10 cellular contexts compared by ENCODE assay signal in the genomic region with DNA sequence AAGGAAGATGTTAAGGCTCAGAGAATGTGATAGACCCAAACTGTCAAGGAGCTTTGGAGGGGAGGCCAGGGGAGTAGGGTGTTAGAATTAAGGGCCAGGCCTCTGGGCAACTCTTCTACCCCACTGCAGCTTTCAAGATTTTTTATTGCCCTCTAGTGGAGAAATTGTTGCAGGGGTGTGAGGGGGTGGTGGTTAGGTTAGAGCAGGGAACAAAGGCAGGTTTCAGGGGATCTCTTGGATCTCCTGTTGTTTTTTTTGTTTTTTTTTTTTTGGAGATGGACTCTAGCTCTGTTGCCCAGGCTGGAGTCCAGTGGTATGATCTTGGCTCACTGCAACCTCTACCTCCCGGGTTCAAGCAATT. TPM values are rescaled to one million over a fixed set of nuclear protein-coding genes. Genes with fewer than 3 reads are reported as not detected.
A peak's percentile ranks its signal among the peaks of the same experiment; 100 is the strongest.
DNase-seq lines count a peak whose midpoint lies in the region; ATAC-seq, FAIRE-seq and TF ChIP-seq lines count a peak whose summit lies in the region.
"Had no signal": no experiment of that assay in that cellular context is flagged by ENCODE, and none has a peak within 500 bp of the region (broad histone marks: within the 10 kb centered on the region; RNA-seq: fewer than 3 reads in every experiment).

No MANE protein-coding gene starts in this region.

- no peak overlapping the region for H3K27ac ChIP-seq in Panc1 (ENCODE audit: low read length)

- DNase-seq in BE2C = no peak
- no peak for DNase-seq in Panc1 (ENCODE audit: low read depth, low spot score)
- DNase-seq in fibroblast of villous mesenchyme (ENCODE audit: low read depth) = no peak
- no peak for DNase-seq in NCI-H2196 treated with DMSO at 0.1 percent for 48 hours (lab: John Stamatoyannopoulos, UW; ENCODE audit: unreplicated experiment)
- no peak for DNase-seq in AG20443 (ENCODE audit: low spot score)
- DNase-seq in NCI-H128 (lab: John Stamatoyannopoulos, UW; ENCODE audit: unreplicated experiment) = no peak
- no peak for DNase-seq in GM12892 (ENCODE audit: insufficient read length)
- DNase-seq: activated effector memory CD4-positive, alpha-beta T cell treated with Interleukin-2 at 50 U/mL for 16 hours; NCI-H510A treated with DMSO at 0.1 percent for 48 hours had no signal

- TF ChIP-seq CTCF in BE2C (IDR thresholded peaks at IDR 0.05; ENCODE audit: low read depth, low read length) (peak; percentile 42), GM12873 (IDR thresholded peaks at IDR 0.05; ENCODE audit: insufficient read depth, low read depth, low read length, missing control alignments) (peak; percentile 58), Panc1 (IDR thresholded peaks at IDR 0.05) (peak; percentile 62; the same call in 1 of the 2 replicates), fibroblast of villous mesenchyme (IDR thresholded peaks at IDR 0.05; ENCODE audit: insufficient read depth, low read depth, low read length) (peak; percentile 34)

- no TSS peak for BruUV-seq in Panc1 (replicated peaks; lab: Mats Ljungman, UMichigan)

- intact Hi-C loops in Panc1 (cut with micrococcal nuclease; ENCODE audit: unreplicated experiment) = no loop called here

- no peak for TF ChIP-seq POLR2A in GM12892 (IDR thresholded peaks at IDR 0.05; ENCODE audit: low read depth, low read length)

- H3K27me3 ChIP-seq in BE2C (no peaks in the 10 kb centered on the region), Panc1 (ENCODE audit: control insufficient read depth, insufficient read depth, low read length) (peaks cover 3% of the 10 kb centered on the region; the same call in 1 of the 2 replicates)

- H3K4me3 ChIP-seq in BE2C (ENCODE audit: low read depth, low read length) (no peak overlapping the region), Panc1 (ENCODE audit: low read depth in 2 of 2, low read length in 2 of 2) (no peak overlapping the region), fibroblast of villous mesenchyme (ENCODE audit: low read depth, low read length) (no peak overlapping the region)

- no peak for ATAC-seq in Panc1

- H3K9me3 ChIP-seq in BE2C (no peaks in the 10 kb centered on the region), Panc1 (ENCODE audit: control insufficient read depth, insufficient read depth, low read depth, low read length) (no peaks in the 10 kb centered on the region)

- CTCF ChIA-PET in Panc1 (lab: Charles Lee) = interaction anchor here (0.6 to 1.3 kb wide), 6 partner anchors 12 to 332 kb away, joined by 3 to 4 read pairs (median 4); no protein-coding TSS in a partner anchor

- peaks cover 3% of the 10 kb centered on the region; the same call in 1 of the 2 replicates for H3K36me3 ChIP-seq in BE2C
- H3K36me3 ChIP-seq in Panc1 (ENCODE audit: control insufficient read depth, insufficient read depth, low read length) = peaks cover 13% of the 10 kb centered on the region

- POLR2A ChIA-PET in Panc1 (lab: Charles Lee) = no interaction called here

- in situ Hi-C loops in Panc1 (cut with HindIII; ENCODE audit: low pct_unique_long_range_greater_than_20kb, low sequenced_read_pairs) = no loop called here

- H3K4me1 ChIP-seq in BE2C (no peaks in the 10 kb centered on the region), Panc1 (ENCODE audit: control insufficient read depth, insufficient read depth, low read length) (peaks cover 4% of the 10 kb centered on the region; the same call in 1 of the 2 replicates)

- no peak for FAIRE-seq in GM12892 (lab: Jason Lieb, UNC)

RNA-seq across cellular contexts. Expression of gene SEC13, which starts 1.4 kb away (rescaled TPM):
- polyA plus RNA-seq in BE2C (2012; ENCODE audit: insufficient read depth, insufficient read length, low read depth) = 238 TPM
- 81.4 TPM for total RNA-seq in Panc1 (2021; ENCODE audit: unreplicated experiment)
- 113 TPM for polyA plus RNA-seq in Panc1 (2012; ENCODE audit: insufficient read length)
- total RNA-seq in fibroblast of villous mesenchyme = 292 and 306 TPM in 2 replicates
- polyA plus RNA-seq in GM12892 (2012; ENCODE audit: missing spikeins) = 76.0 TPM

RNA-seq across cellular contexts. Expression of gene GHRL, which starts 29.6 kb away (rescaled TPM):
- polyA plus RNA-seq in BE2C (2012; ENCODE audit: insufficient read depth, insufficient read length, low read depth) = not detected
- total RNA-seq in Panc1 (2021; ENCODE audit: unreplicated experiment) (not detected), fibroblast of villous mesenchyme (0.32 TPM in 1 of 2 replicates, not detected in the other)
- polyA plus RNA-seq in Panc1 (2012; ENCODE audit: insufficient read length) = 0.69 TPM
- 1.9 TPM for polyA plus RNA-seq in GM12892 (2012; ENCODE audit: missing spikeins)
